2 cellular contexts compared by ENCODE assay signal in the genomic region with DNA sequence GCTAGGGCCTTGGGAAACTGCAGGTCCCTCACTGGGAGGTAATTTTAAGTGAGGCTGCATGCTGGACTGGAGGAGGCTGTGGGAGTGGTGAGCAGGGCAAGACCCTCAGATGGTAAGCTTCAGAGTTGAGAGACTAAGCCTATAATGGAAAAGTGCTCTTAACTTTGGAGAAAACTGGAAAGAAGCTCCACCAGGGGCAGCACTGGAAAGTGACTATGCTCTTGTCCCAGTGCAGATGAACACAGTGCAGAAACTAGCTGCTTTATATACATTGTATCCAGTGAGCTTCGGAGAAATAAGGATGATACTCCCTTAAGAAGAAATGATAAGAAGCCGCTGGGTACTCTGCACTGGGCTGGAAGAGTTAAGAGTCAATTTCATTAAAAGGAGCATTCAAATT.
TF ChIP-seq lines count a peak whose summit lies in the region.

No MANE protein-coding gene starts in this region.

TF ChIP-seq in HepG2, 621 proteins besides CTCF, POLR2A, EP300 and RAD21:
- TF ChIP-seq, protein P1, sequence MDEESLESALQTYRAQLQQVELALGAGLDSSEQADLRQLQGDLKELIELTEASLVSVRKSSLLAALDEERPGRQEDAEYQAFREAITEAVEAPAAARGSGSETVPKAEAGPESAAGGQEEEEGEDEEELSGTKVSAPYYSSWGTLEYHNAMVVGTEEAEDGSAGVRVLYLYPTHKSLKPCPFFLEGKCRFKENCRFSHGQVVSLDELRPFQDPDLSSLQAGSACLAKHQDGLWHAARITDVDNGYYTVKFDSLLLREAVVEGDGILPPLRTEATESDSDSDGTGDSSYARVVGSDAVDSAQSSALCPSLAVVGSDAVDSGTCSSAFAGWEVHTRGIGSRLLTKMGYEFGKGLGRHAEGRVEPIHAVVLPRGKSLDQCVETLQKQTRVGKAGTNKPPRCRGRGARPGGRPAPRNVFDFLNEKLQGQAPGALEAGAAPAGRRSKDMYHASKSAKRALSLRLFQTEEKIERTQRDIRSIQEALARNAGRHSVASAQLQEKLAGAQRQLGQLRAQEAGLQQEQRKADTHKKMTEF (CRISPR knock-in tag; IDR thresholded peaks at IDR 0.05), result no peak

TF ChIP-seq in SK-N-SH treated with all-trans-retinoic acid at 6 μM for 48 hours, 23 proteins besides CTCF, POLR2A, EP300 and RAD21:
- TF ChIP-seq, protein P2, sequence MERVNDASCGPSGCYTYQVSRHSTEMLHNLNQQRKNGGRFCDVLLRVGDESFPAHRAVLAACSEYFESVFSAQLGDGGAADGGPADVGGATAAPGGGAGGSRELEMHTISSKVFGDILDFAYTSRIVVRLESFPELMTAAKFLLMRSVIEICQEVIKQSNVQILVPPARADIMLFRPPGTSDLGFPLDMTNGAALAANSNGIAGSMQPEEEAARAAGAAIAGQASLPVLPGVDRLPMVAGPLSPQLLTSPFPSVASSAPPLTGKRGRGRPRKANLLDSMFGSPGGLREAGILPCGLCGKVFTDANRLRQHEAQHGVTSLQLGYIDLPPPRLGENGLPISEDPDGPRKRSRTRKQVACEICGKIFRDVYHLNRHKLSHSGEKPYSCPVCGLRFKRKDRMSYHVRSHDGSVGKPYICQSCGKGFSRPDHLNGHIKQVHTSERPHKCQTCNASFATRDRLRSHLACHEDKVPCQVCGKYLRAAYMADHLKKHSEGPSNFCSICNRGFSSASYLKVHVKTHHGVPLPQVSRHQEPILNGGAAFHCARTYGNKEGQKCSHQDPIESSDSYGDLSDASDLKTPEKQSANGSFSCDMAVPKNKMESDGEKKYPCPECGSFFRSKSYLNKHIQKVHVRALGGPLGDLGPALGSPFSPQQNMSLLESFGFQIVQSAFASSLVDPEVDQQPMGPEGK (CRISPR knock-in tag; IDR thresholded peaks at IDR 0.05; ENCODE audit: borderline replicate concordance), result no peak
- TF ChIP-seq ZC3H10 (CRISPR knock-in tag; IDR thresholded peaks at IDR 0.05) (no peak), RARB (CRISPR knock-in tag; IDR thresholded peaks at IDR 0.05) (no peak), BACH2 (CRISPR knock-in tag; IDR thresholded peaks at IDR 0.05; ENCODE audit: borderline replicate concordance) (no peak), ZFP3 (CRISPR knock-in tag; IDR thresholded peaks at IDR 0.05) (no peak), ISL1 (CRISPR knock-in tag; IDR thresholded peaks at IDR 0.05) (no peak), TOX (CRISPR knock-in tag; IDR thresholded peaks at IDR 0.05; ENCODE audit: borderline replicate concordance) (no peak), PPARA (CRISPR knock-in tag; IDR thresholded peaks at IDR 0.05; ENCODE audit: borderline replicate concordance) (no peak), ZNF8 (CRISPR knock-in tag; IDR thresholded peaks at IDR 0.05) (no peak), ZNF70 (CRISPR knock-in tag; IDR thresholded peaks at IDR 0.05) (no peak), CSDC2 (CRISPR knock-in tag; IDR thresholded peaks at IDR 0.05) (no peak), GLIS3 (CRISPR knock-in tag; IDR thresholded peaks at IDR 0.05) (no peak)
- TF ChIP-seq, protein P3, sequence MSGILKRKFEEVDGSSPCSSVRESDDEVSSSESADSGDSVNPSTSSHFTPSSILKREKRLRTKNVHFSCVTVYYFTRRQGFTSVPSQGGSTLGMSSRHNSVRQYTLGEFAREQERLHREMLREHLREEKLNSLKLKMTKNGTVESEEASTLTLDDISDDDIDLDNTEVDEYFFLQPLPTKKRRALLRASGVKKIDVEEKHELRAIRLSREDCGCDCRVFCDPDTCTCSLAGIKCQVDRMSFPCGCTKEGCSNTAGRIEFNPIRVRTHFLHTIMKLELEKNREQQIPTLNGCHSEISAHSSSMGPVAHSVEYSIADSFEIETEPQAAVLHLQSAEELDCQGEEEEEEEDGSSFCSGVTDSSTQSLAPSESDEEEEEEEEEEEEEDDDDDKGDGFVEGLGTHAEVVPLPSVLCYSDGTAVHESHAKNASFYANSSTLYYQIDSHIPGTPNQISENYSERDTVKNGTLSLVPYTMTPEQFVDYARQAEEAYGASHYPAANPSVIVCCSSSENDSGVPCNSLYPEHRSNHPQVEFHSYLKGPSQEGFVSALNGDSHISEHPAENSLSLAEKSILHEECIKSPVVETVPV (CRISPR knock-in tag; IDR thresholded peaks at IDR 0.05), result no peak
- TF ChIP-seq, protein P4, sequence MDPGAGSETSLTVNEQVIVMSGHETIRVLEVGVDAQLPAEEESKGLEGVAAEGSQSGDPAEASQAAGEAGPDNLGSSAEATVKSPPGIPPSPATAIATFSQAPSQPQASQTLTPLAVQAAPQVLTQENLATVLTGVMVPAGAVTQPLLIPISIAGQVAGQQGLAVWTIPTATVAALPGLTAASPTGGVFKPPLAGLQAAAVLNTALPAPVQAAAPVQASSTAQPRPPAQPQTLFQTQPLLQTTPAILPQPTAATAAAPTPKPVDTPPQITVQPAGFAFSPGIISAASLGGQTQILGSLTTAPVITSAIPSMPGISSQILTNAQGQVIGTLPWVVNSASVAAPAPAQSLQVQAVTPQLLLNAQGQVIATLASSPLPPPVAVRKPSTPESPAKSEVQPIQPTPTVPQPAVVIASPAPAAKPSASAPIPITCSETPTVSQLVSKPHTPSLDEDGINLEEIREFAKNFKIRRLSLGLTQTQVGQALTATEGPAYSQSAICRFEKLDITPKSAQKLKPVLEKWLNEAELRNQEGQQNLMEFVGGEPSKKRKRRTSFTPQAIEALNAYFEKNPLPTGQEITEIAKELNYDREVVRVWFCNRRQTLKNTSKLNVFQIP (CRISPR knock-in tag; IDR thresholded peaks at IDR 0.05; ENCODE audit: borderline replicate concordance, low read depth), result no peak
- TF ChIP-seq, protein P5, sequence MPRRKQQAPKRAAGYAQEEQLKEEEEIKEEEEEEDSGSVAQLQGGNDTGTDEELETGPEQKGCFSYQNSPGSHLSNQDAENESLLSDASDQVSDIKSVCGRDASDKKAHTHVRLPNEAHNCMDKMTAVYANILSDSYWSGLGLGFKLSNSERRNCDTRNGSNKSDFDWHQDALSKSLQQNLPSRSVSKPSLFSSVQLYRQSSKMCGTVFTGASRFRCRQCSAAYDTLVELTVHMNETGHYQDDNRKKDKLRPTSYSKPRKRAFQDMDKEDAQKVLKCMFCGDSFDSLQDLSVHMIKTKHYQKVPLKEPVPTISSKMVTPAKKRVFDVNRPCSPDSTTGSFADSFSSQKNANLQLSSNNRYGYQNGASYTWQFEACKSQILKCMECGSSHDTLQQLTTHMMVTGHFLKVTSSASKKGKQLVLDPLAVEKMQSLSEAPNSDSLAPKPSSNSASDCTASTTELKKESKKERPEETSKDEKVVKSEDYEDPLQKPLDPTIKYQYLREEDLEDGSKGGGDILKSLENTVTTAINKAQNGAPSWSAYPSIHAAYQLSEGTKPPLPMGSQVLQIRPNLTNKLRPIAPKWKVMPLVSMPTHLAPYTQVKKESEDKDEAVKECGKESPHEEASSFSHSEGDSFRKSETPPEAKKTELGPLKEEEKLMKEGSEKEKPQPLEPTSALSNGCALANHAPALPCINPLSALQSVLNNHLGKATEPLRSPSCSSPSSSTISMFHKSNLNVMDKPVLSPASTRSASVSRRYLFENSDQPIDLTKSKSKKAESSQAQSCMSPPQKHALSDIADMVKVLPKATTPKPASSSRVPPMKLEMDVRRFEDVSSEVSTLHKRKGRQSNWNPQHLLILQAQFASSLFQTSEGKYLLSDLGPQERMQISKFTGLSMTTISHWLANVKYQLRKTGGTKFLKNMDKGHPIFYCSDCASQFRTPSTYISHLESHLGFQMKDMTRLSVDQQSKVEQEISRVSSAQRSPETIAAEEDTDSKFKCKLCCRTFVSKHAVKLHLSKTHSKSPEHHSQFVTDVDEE (CRISPR knock-in tag; IDR thresholded peaks at IDR 0.05), result no peak
